In genomic region chr15:76967067-76967466, GRCh38 we compare ENCODE assay signal across 20 cellular contexts. TPM values are rescaled to one million over a fixed set of nuclear protein-coding genes. Genes with fewer than 3 reads are reported as not detected.
"Had no signal": no experiment of that assay in that cellular context is flagged by ENCODE, and none has a peak within 500 bp of the region (broad histone marks: within the 10 kb centered on the region; RNA-seq: fewer than 3 reads in every experiment).

No MANE protein-coding gene starts in this region.

- H3K27ac Mint-ChIP-seq: endodermal cell; naive thymus-derived CD4-positive, alpha-beta T cell; nephron progenitor cell had no signal

- H3K27me3 ChIP-seq: hepatocyte, sigmoid colon, upper lobe of left lung had no signal

- H3K4me3 Mint-ChIP-seq: endodermal cell; naive thymus-derived CD4-positive, alpha-beta T cell; nephron progenitor cell had no signal

- ATAC-seq: left colon; naive thymus-derived CD4-positive, alpha-beta T cell had no signal

- DNase-seq: cerebellar nuclear complex; effector CD4-positive, alpha-beta T cell; endodermal cell; foreskin melanocyte; left colon; naive thymus-derived CD4-positive, alpha-beta T cell; nephron progenitor cell; posterior cingulate gyrus; sigmoid colon; stimulated activated CD4-positive, alpha-beta T cell treated with anti-CD3 and anti-CD28 coated beads, Interleukin-2, amount 100 ng/mL, for 24 hours; stimulated activated CD4-positive, alpha-beta T cell treated with anti-CD3 and anti-CD28 coated beads, Interleukin-4, amount 100 ng/mL, for 4 hours; stimulated activated naive CD4-positive, alpha-beta T cell; stomach; upper lobe of left lung had no signal

- FAIRE-seq: colon had no signal

- H3K4me2 ChIP-seq: hepatocyte had no signal

- H3K36me3 ChIP-seq: neutrophil, sigmoid colon, stomach, upper lobe of left lung had no signal

- H3K4me3 ChIP-seq: hepatocyte, sigmoid colon, skin epidermis, stomach, upper lobe of left lung had no signal

- H3K4me1 ChIP-seq: upper lobe of left lung had no signal

- H3K79me2 ChIP-seq: hepatocyte had no signal

- H2AFZ ChIP-seq: hepatocyte had no signal

- H3K27ac ChIP-seq: hepatocyte, neutrophil, stomach, upper lobe of left lung had no signal

- H3K36me3 Mint-ChIP-seq: naive thymus-derived CD4-positive, alpha-beta T cell had no signal

- H3K9me3 ChIP-seq: neutrophil, sigmoid colon, stomach, upper lobe of left lung had no signal

- H3K9me3 Mint-ChIP-seq: endodermal cell; naive thymus-derived CD4-positive, alpha-beta T cell; nephron progenitor cell had no signal

RNA-seq across cellular contexts. Expression of gene PSTPIP1, which starts 27.9 kb away (rescaled TPM):
- total RNA-seq: hepatocyte, kidney epithelial cell, osteocyte had no signal
- polyA plus RNA-seq: hepatocyte had no signal
